16 cellular contexts compared by ENCODE assay signal in the genomic region with DNA sequence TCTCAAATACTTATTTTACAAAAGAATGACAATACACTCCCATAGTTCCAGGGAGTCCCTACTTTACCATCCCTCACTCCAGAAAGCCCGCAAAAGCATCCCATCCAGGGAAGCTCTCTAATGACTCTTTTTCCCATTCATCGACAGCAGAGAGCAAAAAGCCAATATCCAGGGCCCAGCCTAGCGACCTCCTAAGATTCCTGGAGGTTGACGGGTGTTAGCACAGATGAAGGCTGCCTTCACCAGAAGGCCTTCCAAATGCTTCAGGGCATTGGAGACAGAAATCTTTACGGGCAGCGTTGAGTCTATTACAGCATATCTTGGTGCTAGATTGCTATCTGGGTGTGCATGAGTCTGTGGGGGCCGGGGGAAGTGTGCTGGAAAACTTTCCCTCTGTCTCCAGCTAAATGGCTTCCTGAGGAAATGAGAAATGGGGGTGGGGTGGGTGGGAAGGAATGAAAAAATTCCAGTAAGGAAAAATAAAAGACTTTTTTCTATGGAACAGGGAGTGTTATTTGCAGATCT.
"Had no signal": no experiment of that assay in that cellular context is flagged by ENCODE, and none has a peak within 500 bp of the region (broad histone marks: within the 10 kb centered on the region; RNA-seq: fewer than 3 reads in every experiment).

No MANE protein-coding gene starts in this region.

- H3K27ac ChIP-seq: left ventricle myocardium inferior, neutrophil, prostate gland, sigmoid colon, VCaP had no signal

- H3K4me1 ChIP-seq: left ventricle myocardium inferior, prostate gland had no signal

- H3K36me3 Mint-ChIP-seq: activated CD4-positive, alpha-beta memory T cell treated with anti-CD3 and anti-CD28 coated beads for 36 hours; mesothelial cell of epicardium had no signal

- FAIRE-seq: colon, keratinocyte had no signal

- H3K9me3 Mint-ChIP-seq: activated CD4-positive, alpha-beta memory T cell treated with anti-CD3 and anti-CD28 coated beads for 36 hours; activated naive CD8-positive, alpha-beta T cell treated with anti-CD3 and anti-CD28 coated beads, Interleukin-2, amount 50 U/mL, for 24 hours; mesothelial cell of epicardium had no signal

- H3K4me3 Mint-ChIP-seq: activated CD4-positive, alpha-beta memory T cell treated with anti-CD3 and anti-CD28 coated beads for 36 hours; activated naive CD8-positive, alpha-beta T cell treated with anti-CD3 and anti-CD28 coated beads, Interleukin-2, amount 50 U/mL, for 24 hours; activated T-cell treated with anti-CD3 and anti-CD28 coated beads, Interleukin-2, amount 50 U/mL, for 72 hours; mesothelial cell of epicardium had no signal

- H3K4me3 ChIP-seq: left ventricle myocardium inferior, prostate gland, sigmoid colon had no signal

- DNase-seq: activated CD4-positive, alpha-beta memory T cell treated with anti-CD3 and anti-CD28 coated beads for 36 hours; activated naive CD8-positive, alpha-beta T cell treated with anti-CD3 and anti-CD28 coated beads, Interleukin-2, amount 50 U/mL, for 24 hours; activated T-cell treated with anti-CD3 and anti-CD28 coated beads, Interleukin-2, amount 50 U/mL, for 72 hours; foreskin melanocyte; head of caudate nucleus; left ventricle myocardium inferior; sigmoid colon; stimulated activated CD4-positive, alpha-beta T cell treated with anti-CD3 and anti-CD28 coated beads, Interleukin-2, amount 100 ng/mL, for 48 hours; stimulated activated naive CD4-positive, alpha-beta T cell treated with Interleukin-2 at 50 U/mL for 16 hours; SW 1271 had no signal

- H3K27me3 ChIP-seq: neutrophil, sigmoid colon had no signal

- H3K4me1 Mint-ChIP-seq: activated naive CD8-positive, alpha-beta T cell treated with anti-CD3 and anti-CD28 coated beads, Interleukin-2, amount 50 U/mL, for 24 hours had no signal

- H3K9me3 ChIP-seq: left ventricle myocardium inferior, neutrophil, prostate gland, sigmoid colon had no signal

- H3K27ac Mint-ChIP-seq: activated CD4-positive, alpha-beta memory T cell treated with anti-CD3 and anti-CD28 coated beads for 36 hours; activated naive CD8-positive, alpha-beta T cell treated with anti-CD3 and anti-CD28 coated beads, Interleukin-2, amount 50 U/mL, for 24 hours; activated T-cell treated with anti-CD3 and anti-CD28 coated beads, Interleukin-2, amount 50 U/mL, for 72 hours; mesothelial cell of epicardium had no signal

- H3K36me3 ChIP-seq: left ventricle myocardium inferior, neutrophil, prostate gland, sigmoid colon had no signal
